In genomic region chr4:105147226-105148151, GRCh38 we compare ENCODE assay signal across 8 cellular contexts. TPM values are rescaled to one million over a fixed set of nuclear protein-coding genes. Genes with fewer than 3 reads are reported as not detected.
DNase-seq lines count a peak whose midpoint lies in the region; ATAC-seq and TF ChIP-seq lines count a peak whose summit lies in the region.

No MANE protein-coding gene starts in this region.

- peak overlapping the region; percentile 72 for H3K4me3 ChIP-seq in colonic mucosa

- TF ChIP-seq CTCF in colonic mucosa (IDR thresholded peaks at IDR 0.05): no peak

- no peaks in the 10 kb centered on the region for H3K36me3 ChIP-seq in colonic mucosa

- H3K27ac ChIP-seq in colonic mucosa (peak overlapping the region; percentile 76), layer of hippocampus (ENCODE audit: low read depth, low read length) (peak overlapping the region; percentile 86)

- ATAC-seq in GM18873 (IDR thresholded peaks at IDR 0.05; ENCODE audit: low FRiP score, unreplicated experiment): no peak

- H3K9me3 ChIP-seq in colonic mucosa: no peaks in the 10 kb centered on the region

- H3K27me3 ChIP-seq in colonic mucosa: no peaks in the 10 kb centered on the region
- no peaks in the 10 kb centered on the region for H3K27me3 ChIP-seq in layer of hippocampus (ENCODE audit: control insufficient read depth, insufficient read depth, low read length)

- no peaks in the 10 kb centered on the region for H3K4me1 ChIP-seq in colonic mucosa

- peak overlapping the region; percentile 93 to 99 for H3K9ac ChIP-seq in colonic mucosa (ENCODE audit: low read depth in 2 of 2, low read length in 2 of 2)

- intact Hi-C loops in colonic mucosa (cut with DNase I): loop anchor here (2.0 to 10.0 kb wide), 2 partner anchors 325 to 567 kb away; no protein-coding TSS in a partner anchor

- DNase-seq in EH (ENCODE audit: low read depth) (peak; percentile 46), KG1 (lab: John Stamatoyannopoulos, UW) (peak; percentile 42), UCSD-AML1 (lab: John Stamatoyannopoulos, UW; ENCODE audit: unreplicated experiment) (peak; percentile 64), colonic mucosa (peak; percentile 55)
- DNase-seq in stimulated activated CD4-positive, alpha-beta T cell treated with anti-CD3 and anti-CD28 coated beads, Interleukin-2, amount 100 ng/mL, for 4 hours (ENCODE audit: low read depth): peak; percentile 5
- no peak for DNase-seq in NK-92 treated with Interleukin-12 subunit alpha and Interleukin-12 subunit beta, amount 100 ng/mL, for 24 hours (lab: John Stamatoyannopoulos, UW)

RNA-seq across cellular contexts. Expression of gene TET2, which starts 0.8 kb away (rescaled TPM):
- total RNA-seq in colonic mucosa: 10 to 100 TPM; 20.0 to 30.1 TPM
